9 cellular contexts compared by ENCODE assay signal in the genomic region with DNA sequence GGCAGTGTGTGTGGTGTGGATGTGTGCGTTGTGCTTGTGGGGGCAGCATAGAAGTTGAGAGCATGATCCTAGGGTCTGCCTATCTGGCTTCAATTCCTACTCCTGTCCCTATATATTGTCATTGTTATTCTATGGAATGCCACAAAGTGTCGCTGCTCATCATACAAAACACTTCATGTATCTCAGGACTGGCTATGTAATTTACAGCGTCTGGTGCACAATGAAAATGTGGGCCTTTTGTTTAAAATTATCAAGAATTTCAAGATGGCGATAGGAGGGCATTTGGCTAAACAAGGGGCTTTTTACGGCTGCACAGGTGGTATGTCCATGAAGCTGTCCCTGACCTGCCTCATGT. TPM values are rescaled to one million over a fixed set of nuclear protein-coding genes. Genes with fewer than 3 reads are reported as not detected.
DNase-seq lines count a peak whose midpoint lies in the region; ATAC-seq and TF ChIP-seq lines count a peak whose summit lies in the region.
"Had no signal": no experiment of that assay in that cellular context is flagged by ENCODE, and none has a peak within 500 bp of the region (broad histone marks: within the 10 kb centered on the region; RNA-seq: fewer than 3 reads in every experiment).

No MANE protein-coding gene starts in this region.

- POLR2A ChIA-PET in HEK293T (lab: Yijun Ruan, JAX): no interaction called here

- no peaks in the 10 kb centered on the region for H3K27me3 ChIP-seq in testis

- no peaks in the 10 kb centered on the region for H3K36me3 ChIP-seq in testis (ENCODE audit: low read depth, missing control alignments)

- TF ChIP-seq POLR2A in testis (IDR thresholded peaks at IDR 0.05): no peak

- H3K4me3 ChIP-seq in fibroblast of mammary gland (ENCODE audit: control insufficient read depth, low read depth, low read length) (no peak overlapping the region), testis (no peak overlapping the region)

- TF ChIP-seq CTCF in fibroblast of mammary gland (conservative IDR thresholded peaks at IDR 0.05; ENCODE audit: control insufficient read depth, insufficient read depth, low read depth, low read length): no peak
- TF ChIP-seq CTCF in testis (IDR thresholded peaks at IDR 0.05): no peak

- intact Hi-C loops in testis (cut with DNase I; ENCODE audit: low total_unique reads): no loop called here
- intact Hi-C loops in Right ventricle myocardium superior (cut with DNase I): no loop called here

- H3K4me1 ChIP-seq in testis: no peaks in the 10 kb centered on the region

- H3K27ac ChIP-seq in testis: no peak overlapping the region

- peak; percentile 62 for DNase-seq in ELR (ENCODE audit: low read depth)
- DNase-seq in HEK293T (ENCODE audit: extremely low spot score): peak; percentile 16
- DNase-seq in NCI-H2171 (lab: John Stamatoyannopoulos, UW): peak; percentile 11
- DNase-seq in fibroblast of mammary gland (ENCODE audit: low read depth): peak; percentile 12
- DNase-seq in testis: no peak
- DNase-seq in Right ventricle myocardium superior: no peak
- no peak for DNase-seq in LoVo (ENCODE audit: low spot score)

- ATAC-seq in Right ventricle myocardium superior (ENCODE audit: poor library complexity) (no peak), GM21526 (IDR thresholded peaks at IDR 0.05; ENCODE audit: low FRiP score, unreplicated experiment) (no peak)

- CTCF ChIA-PET in HEK293T (lab: Yijun Ruan, JAX): no interaction called here

- WGBS in testis, 2 donors: 76 to 80% methylated on average over 5 of the region's 5 CpGs

- no peaks in the 10 kb centered on the region for H3K9me3 ChIP-seq in testis

TF ChIP-seq in HEK293T, 16 proteins besides CTCF, POLR2A, EP300 and RAD21:
- TF ChIP-seq TARDBP (IDR thresholded peaks at IDR 0.05): no peak
- no peak for TF ChIP-seq FOXM1 (IDR thresholded peaks at IDR 0.05; ENCODE audit: borderline replicate concordance)
- TF ChIP-seq ELF4 (IDR thresholded peaks at IDR 0.05): no peak
- TF ChIP-seq HDGF (IDR thresholded peaks at IDR 0.05; ENCODE audit: borderline replicate concordance): no peak
TF ChIP-seq in HEK293T: peak in this region for 0.

RNA-seq across cellular contexts. Expression of a gene that starts 3.4 kb away (rescaled TPM):
- not detected for total RNA-seq in testis
- polyA plus RNA-seq in testis (ENCODE audit: insufficient read depth, low read depth, low replicate concordance): not detected
- not detected for total RNA-seq in Right ventricle myocardium superior

RNA-seq across cellular contexts. Expression of a gene that starts 16.8 kb away (rescaled TPM):
- total RNA-seq in testis (not detected), Right ventricle myocardium superior (not detected)
- polyA plus RNA-seq in testis (ENCODE audit: insufficient read depth, low read depth, low replicate concordance): not detected
- total RNA-seq: pulmonary artery endothelial cell had no signal

RNA-seq across cellular contexts. Expression of a gene that starts 58.2 kb away (rescaled TPM):
- total RNA-seq in testis: under 1 TPM; 0.19 to 0.39 TPM
- 0.53 TPM for polyA plus RNA-seq in testis (ENCODE audit: insufficient read depth, low read depth, low replicate concordance)
- 0.27 TPM for total RNA-seq in Right ventricle myocardium superior
- total RNA-seq: pulmonary artery endothelial cell had no signal

Comparison
In these comparisons a context has a peak if more than half of its experiments do, and no peak if none do; other contexts are left out.
1. DNase-seq: peak in ELR (single experiment), HEK293T (single experiment), NCI-H2171 (single experiment) and fibroblast of mammary gland (single experiment); none in testis (single experiment), Right ventricle myocardium superior (single experiment) and LoVo (single experiment).